ENCODE assay signal across 15 cellular contexts in genomic region chr10:83881647-83882046, GRCh38.
DNase-seq lines count a peak whose midpoint lies in the region; ATAC-seq and TF ChIP-seq lines count a peak whose summit lies in the region.
"Had no signal": no experiment of that assay in that cellular context is flagged by ENCODE, and none has a peak within 500 bp of the region (broad histone marks: within the 10 kb centered on the region; RNA-seq: fewer than 3 reads in every experiment).

No MANE protein-coding gene starts in this region.

- H3K36me3 ChIP-seq in left lung, result no peaks in the 10 kb centered on the region
- H3K36me3 ChIP-seq: neutrophil, suprapubic skin had no signal

- no peak for TF ChIP-seq CTCF in left lung (IDR thresholded peaks at IDR 0.05)

- peak; percentile 26 for ATAC-seq in left lung
- ATAC-seq in HG02678 (IDR thresholded peaks at IDR 0.05; ENCODE audit: unreplicated experiment), result no peak
- ATAC-seq in HG03565 (IDR thresholded peaks at IDR 0.05; ENCODE audit: unreplicated experiment), result no peak

- DNase-seq in COR-L47 (lab: John Stamatoyannopoulos, UW), result peak; percentile 6
- peak; percentile 26 for DNase-seq in NCI-H1694 (lab: John Stamatoyannopoulos, UW)
- peak; percentile 88 for DNase-seq in astrocyte of the hippocampus (ENCODE audit: low read depth, low spot score)
- DNase-seq in left lung, result no peak
- DNase-seq in HUDEP-2 (lab: John Stamatoyannopoulos, UW; ENCODE audit: unreplicated experiment in 76 of 76), result no peak
- DNase-seq in GF-D8 (lab: John Stamatoyannopoulos, UW), result no peak
- DNase-seq: activated CD4-positive, CD25-positive, alpha-beta regulatory T cell; CD8-positive, alpha-beta memory T cell; erythroblast; NCI-H187; NK-92 treated with Interleukin-12 subunit alpha and Interleukin-12 subunit beta, amount 100 ng/mL, for 24 hours had no signal

- no peak overlapping the region for H3K27ac ChIP-seq in left lung
- H3K27ac ChIP-seq: neutrophil, suprapubic skin had no signal

- H3K4me1 ChIP-seq in left lung, result peaks cover 0 to 3% of the 10 kb centered on the region in 2 donors

- no peaks in the 10 kb centered on the region for H3K9me3 ChIP-seq in left lung
- H3K9me3 ChIP-seq: neutrophil, suprapubic skin had no signal

- no peaks in the 10 kb centered on the region for H3K27me3 ChIP-seq in left lung
- H3K27me3 ChIP-seq: neutrophil, suprapubic skin had no signal

- intact Hi-C loops in left lung (cut with DNase I), result no loop called here

- H3K4me3 ChIP-seq in left lung, result no peak overlapping the region
- H3K4me3 ChIP-seq: suprapubic skin had no signal

Comparison
In these comparisons a context has a peak if more than half of its experiments do, and no peak if none do; other contexts are left out.
1. DNase-seq: peak in COR-L47 (single experiment), NCI-H1694 (single experiment) and astrocyte of the hippocampus (single experiment); none in left lung (0 of 2), HUDEP-2 (0 of 76) and GF-D8 (single experiment).